ENCODE assay signal across 8 cellular contexts in genomic region chr4:1072830-1073446, GRCh38. TPM values are rescaled to one million over a fixed set of nuclear protein-coding genes. Genes with fewer than 3 reads are reported as not detected.
DNase-seq lines count a peak whose midpoint lies in the region; ATAC-seq and TF ChIP-seq lines count a peak whose summit lies in the region.

No MANE protein-coding gene starts in this region.

- peak; percentile 67 for TF ChIP-seq CTCF in endothelial cell (IDR thresholded peaks at IDR 0.05; ENCODE audit: unreplicated experiment)
- TF ChIP-seq CTCF in stomach (IDR thresholded peaks at IDR 0.05), result peak in 5 of 7 experiments; percentile 48 to 75 (median 60)

- H3K4me3 Mint-ChIP-seq in endothelial cell (ENCODE audit: unreplicated experiment), result no peak overlapping the region

- no peaks in the 10 kb centered on the region for H3K36me3 Mint-ChIP-seq in endothelial cell (ENCODE audit: low read depth, unreplicated experiment)

- no peaks in the 10 kb centered on the region for H3K9me3 Mint-ChIP-seq in endothelial cell (ENCODE audit: unreplicated experiment)

- H3K27me3 Mint-ChIP-seq in endothelial cell (ENCODE audit: unreplicated experiment), result peaks cover 11% of the 10 kb centered on the region

- H3K27ac ChIP-seq in stomach, result no peak overlapping the region

- 22 to 29% (median 24%) methylated on average over 11 of the region's 11 CpGs for WGBS in stomach, 5 donors

- H3K4me1 Mint-ChIP-seq in endothelial cell (ENCODE audit: unreplicated experiment), result peaks cover 3% of the 10 kb centered on the region

- H3K4me1 ChIP-seq in stomach, result peaks cover 0 to 6% (median 3%) of the 10 kb centered on the region in 4 donors

- no peak overlapping the region for H3K27ac Mint-ChIP-seq in endothelial cell (ENCODE audit: unreplicated experiment)

- no peaks in the 10 kb centered on the region for H3K9me3 ChIP-seq in stomach

- DNase-seq in 8988T (peak; percentile 73), NCI-H69 (lab: John Stamatoyannopoulos, UW) (peak; percentile 36), endothelial cell (ENCODE audit: low spot score) (peak; percentile 57), mucosa of gallbladder (ENCODE audit: low spot score) (peak; percentile 76), stomach (peak; percentile 74), GF-D8 (lab: John Stamatoyannopoulos, UW) (no peak)
- peak; percentile 76 for DNase-seq in activated CD8-positive, alpha-beta memory T cell treated with anti-CD3 and anti-CD28 coated beads for 24 hours

- intact Hi-C loops in stomach (cut with DNase I; ENCODE audit: low total_unique reads), result no loop called here

- ATAC-seq in GM18520 (IDR thresholded peaks at IDR 0.05; ENCODE audit: unreplicated experiment), result peak; percentile 61

- H3K36me3 ChIP-seq in stomach, result no peaks in the 10 kb centered on the region

- no peak overlapping the region for H3K4me3 ChIP-seq in stomach

- peaks cover 0 to 16% (median 0%) of the 10 kb centered on the region in 3 donors for H3K27me3 ChIP-seq in stomach

- TF ChIP-seq POLR2A in stomach (IDR thresholded peaks at IDR 0.05), result no peak

- no peak for TF ChIP-seq EP300 in stomach (IDR thresholded peaks at IDR 0.05)

RNA-seq across cellular contexts. Expression of gene RNF212, which starts 40.4 kb away (rescaled TPM):
- 3.3 TPM for total RNA-seq in endothelial cell (ENCODE audit: unreplicated experiment)
- total RNA-seq in mucosa of gallbladder, result 5.8 TPM
- total RNA-seq in stomach, result 1 to 10 TPM in 1 of 5 donors, not detected in 4; 1.3 TPM
- polyA plus RNA-seq in stomach, result 1 to 10 TPM; 1.7 to 4.8 (median 3.5) TPM
